Comparison of ENCODE assay signal across 8 cellular contexts in genomic region chr16:15072291-15072769, GRCh38. TPM values are rescaled to one million over a fixed set of nuclear protein-coding genes. Genes with fewer than 3 reads are reported as not detected.
A peak's percentile ranks its signal among the peaks of the same experiment; 100 is the strongest.
DNase-seq lines count a peak whose midpoint lies in the region; ATAC-seq, FAIRE-seq and TF ChIP-seq lines count a peak whose summit lies in the region.
"Not testable (repeated sequence)": the region's sequence is repeated elsewhere in the genome, so short reads cannot be mapped to it uniquely, and the experiment has no call there.

No MANE protein-coding gene starts in this region.

- ATAC-seq in CD4-positive, alpha-beta T cell (ENCODE audit: poor library complexity), result peak; percentile 83
- ATAC-seq in right cardiac atrium, result peak; percentile 76 to 78

- not testable (repeated sequence) for H4K20me1 ChIP-seq in SK-N-SH (ENCODE audit: insufficient read depth)
- H4K20me1 ChIP-seq in astrocyte (ENCODE audit: insufficient read depth, low read length), result peaks cover 13% of the 10 kb centered on the region

- TF ChIP-seq EP300 in SK-N-SH (IDR thresholded peaks at IDR 0.05; ENCODE audit: borderline replicate concordance in 1 of 2, low read depth in 1 of 2, low read length in 1 of 2); tibial nerve (IDR thresholded peaks at IDR 0.05): not testable (repeated sequence)

- H3K36me3 Mint-ChIP-seq in CD4-positive, alpha-beta T cell (ENCODE audit: low read depth), result peaks cover 77% of the 10 kb centered on the region
- not testable (repeated sequence) for H3K36me3 Mint-ChIP-seq in astrocyte (ENCODE audit: low read depth, unreplicated experiment)
- H3K36me3 Mint-ChIP-seq in nephron (ENCODE audit: low read depth), result peaks cover 52% of the 10 kb centered on the region

- not testable (repeated sequence) for H3K79me2 ChIP-seq in SK-N-SH (ENCODE audit: insufficient read depth); astrocyte (ENCODE audit: insufficient read depth, low read length)

- H3K4me3 ChIP-seq in HFF-Myc (replicated peaks; ENCODE audit: low read depth, low read length); SK-N-SH (ENCODE audit: low read depth in 2 of 2, low read length in 1 of 2); astrocyte (ENCODE audit: insufficient read depth, low read depth, low read length); right cardiac atrium (ENCODE audit: low read length); tibial nerve: not testable (repeated sequence)

- peaks cover 20% of the 10 kb centered on the region for H3F3A ChIP-seq in SK-N-SH (replicated peaks; ENCODE audit: insufficient read depth)

- H3K27ac Mint-ChIP-seq in CD4-positive, alpha-beta T cell; astrocyte (ENCODE audit: unreplicated experiment): not testable (repeated sequence)
- peak overlapping the region in 1 of 3 experiments; percentile 75 for H3K27ac Mint-ChIP-seq in nephron

- H2AFZ ChIP-seq in SK-N-SH (ENCODE audit: low read depth); astrocyte (ENCODE audit: low read depth, low read length): not testable (repeated sequence)

- CTCF ChIA-PET in CD4-positive, alpha-beta T cell (lab: Charles Lee), result interaction anchor here (0.7 to 1.3 kb wide), 3 partner anchors 15 to 787 kb away, joined by 3 read pairs; no protein-coding TSS in a partner anchor
- CTCF ChIA-PET in SK-N-SH (lab: Yijun Ruan, JAX), result interaction anchor here (0.8 to 1.3 kb wide), 2 partner anchors 14 to 18 kb away, joined by 3 to 5 read pairs; no protein-coding TSS in a partner anchor

- H3K4me3 Mint-ChIP-seq in CD4-positive, alpha-beta T cell; astrocyte (ENCODE audit: unreplicated experiment); nephron: not testable (repeated sequence)

- not testable (repeated sequence) for H3K9me3 ChIP-seq in CD4-positive, alpha-beta T cell (ENCODE audit: control insufficient read depth, low read length); SK-N-SH; astrocyte (ENCODE audit: insufficient read depth, low read depth, low read length); right cardiac atrium (ENCODE audit: control insufficient read depth, low read length); tibial nerve

- H3K27ac ChIP-seq in CD4-positive, alpha-beta T cell (ENCODE audit: low read depth, low read length); SK-N-SH (ENCODE audit: low read depth in 2 of 2, low read length in 1 of 2); astrocyte (ENCODE audit: low read depth, low read length); right cardiac atrium (ENCODE audit: low read length); tibial nerve: not testable (repeated sequence)

- H3K4me2 ChIP-seq in SK-N-SH; astrocyte (ENCODE audit: low read length): not testable (repeated sequence)

- TF ChIP-seq POLR2A in tibial nerve (IDR thresholded peaks at IDR 0.05), result not testable (repeated sequence)

- not testable (repeated sequence) for H3K4me1 Mint-ChIP-seq in CD4-positive, alpha-beta T cell (ENCODE audit: low read depth); astrocyte (ENCODE audit: low read depth, unreplicated experiment); nephron

- not testable (repeated sequence) for H3K9ac ChIP-seq in SK-N-SH; astrocyte (ENCODE audit: low read length)

- H3K36me3 ChIP-seq in SK-N-SH (replicated peaks in 1 of 2; ENCODE audit: control insufficient read depth in 1 of 2, insufficient read depth in 2 of 2, low read length in 1 of 2), result peaks cover 50 to 57% of the 10 kb centered on the region in 2 experiments
- peaks cover 41% of the 10 kb centered on the region for H3K36me3 ChIP-seq in astrocyte (ENCODE audit: insufficient read depth, low read length)
- H3K36me3 ChIP-seq in tibial nerve, result peaks cover 0 to 60% (median 28%) of the 10 kb centered on the region in 3 donors

- TF ChIP-seq CTCF in CD4-positive, alpha-beta T cell (IDR thresholded peaks at IDR 0.05), result peak; percentile 68
- TF ChIP-seq CTCF in HFF-Myc (IDR thresholded peaks at IDR 0.05; ENCODE audit: low read depth, low read length, missing control alignments) (peak; percentile 26), SK-N-SH (IDR thresholded peaks at IDR 0.05) (peak; percentile 39), astrocyte (IDR thresholded peaks at IDR 0.05; ENCODE audit: insufficient read depth, low read depth, low read length) (peak; percentile 27), nephron (IDR thresholded peaks at IDR 0.05; ENCODE audit: unreplicated experiment in 3 of 3) (peak; percentile 33 to 41 (median 38)), tibial nerve (IDR thresholded peaks at IDR 0.05) (peak in 3 of 5 experiments; percentile 9 to 40 (median 37))

- H3K27me3 Mint-ChIP-seq in CD4-positive, alpha-beta T cell; astrocyte (ENCODE audit: low read depth, unreplicated experiment); nephron (ENCODE audit: low read depth): not testable (repeated sequence)

- FAIRE-seq in astrocyte (lab: Jason Lieb, UNC), result not testable (repeated sequence)
- peak; percentile 74 for FAIRE-seq in endometrium (lab: Jason Lieb, UNC)

- H3K9me2 ChIP-seq in SK-N-SH, result not testable (repeated sequence)

- not testable (repeated sequence) for H3K9me3 Mint-ChIP-seq in CD4-positive, alpha-beta T cell; astrocyte (ENCODE audit: unreplicated experiment); nephron

- DNase-seq in CD4-positive, alpha-beta T cell; HFF-Myc (ENCODE audit: extremely low read depth, low read depth); SK-N-SH; astrocyte (ENCODE audit: low read depth); right cardiac atrium; tibial nerve (ENCODE audit: low spot score in 2 of 2): not testable (repeated sequence)

- H3K27me3 ChIP-seq in CD4-positive, alpha-beta T cell (ENCODE audit: control insufficient read depth, insufficient read depth, low read length); SK-N-SH (ENCODE audit: insufficient read depth); astrocyte (ENCODE audit: insufficient read depth, low read length); right cardiac atrium (ENCODE audit: control insufficient read depth, insufficient read depth); tibial nerve: not testable (repeated sequence)

- 36% methylated on average over 9 of the region's 10 CpGs for WGBS in SK-N-SH (ENCODE audit: low lambda C conversion rate)
- WGBS in right cardiac atrium, result 43% methylated on average over 9 of the region's 10 CpGs
- 33 to 37% methylated on average over 10 of the region's 10 CpGs for WGBS in tibial nerve, 2 donors

- TF ChIP-seq RAD21 in SK-N-SH (IDR thresholded peaks at IDR 0.05; ENCODE audit: low read length), result peak; percentile 4; the same call in 1 of the 2 replicates

- intact Hi-C loops in CD4-positive, alpha-beta T cell (cut with DNase I, micrococcal nuclease); right cardiac atrium (cut with DNase I): not testable (repeated sequence)

- H3K4me1 ChIP-seq in SK-N-SH (ENCODE audit: control insufficient read depth in 1 of 2, insufficient read depth in 2 of 2, low read depth in 1 of 2, low read length in 1 of 2); astrocyte (ENCODE audit: insufficient read depth, low read length); right cardiac atrium (ENCODE audit: control insufficient read depth, insufficient read depth, low read length); tibial nerve: not testable (repeated sequence)

- POLR2A ChIA-PET in CD4-positive, alpha-beta T cell (lab: Charles Lee), result not testable (repeated sequence)
- POLR2A ChIA-PET in SK-N-SH (lab: Yijun Ruan, JAX), result interaction anchor here (1.2 kb wide), 1 partner anchor 22 kb away, joined by 3 read pairs; the partner anchor contains the start of gene RRN3

RNA-seq across cellular contexts. Expression of gene NTAN1, which starts 16.5 kb away (rescaled TPM):
- 10 to 100 TPM; 23.1 to 24.3 TPM for total RNA-seq in CD4-positive, alpha-beta T cell
- 55.3 and 62.2 TPM in 2 replicates for polyA plus RNA-seq in SK-N-SH (2012; rRNA removed)
- polyA plus RNA-seq in SK-N-SH (2012; cell fraction: cytosol; rRNA removed), result 66.7 and 75.4 TPM in 2 replicates
- 35.0 and 45.6 TPM in 2 replicates for polyA plus RNA-seq in SK-N-SH (2012; cell fraction: nucleus; rRNA removed)
- total RNA-seq in astrocyte, result 61.3 and 66.3 TPM in 2 replicates
- total RNA-seq in right cardiac atrium, result 10 to 100 TPM; 21.4 to 27.9 (median 23.6) TPM
- polyA plus RNA-seq in right cardiac atrium, result 37.2 TPM
- 10 to 100 TPM; 64.2 to 99.6 (median 70.3) TPM for total RNA-seq in tibial nerve

RNA-seq across cellular contexts. Expression of gene RRN3, which starts 21.7 kb away (rescaled TPM):
- 10 to 100 TPM; 38.4 to 42.9 TPM for total RNA-seq in CD4-positive, alpha-beta T cell
- polyA plus RNA-seq in SK-N-SH (2012; rRNA removed) (21.3 and 32.8 TPM in 2 replicates), right cardiac atrium (13.1 TPM)
- polyA plus RNA-seq in SK-N-SH (2012; cell fraction: cytosol; rRNA removed), result 33.8 and 34.0 TPM in 2 replicates
- 14.2 and 34.2 TPM in 2 replicates for polyA plus RNA-seq in SK-N-SH (2012; cell fraction: nucleus; rRNA removed)
- total RNA-seq in astrocyte (41.5 and 46.6 TPM in 2 replicates), right cardiac atrium (10 to 100 TPM; 22.3 to 25.5 (median 24.0) TPM), tibial nerve (10 to 100 TPM; 25.5 to 39.6 (median 36.0) TPM)
